In genomic region chr14:70904376-70904775, GRCh38 we compare ENCODE assay signal across 27 cellular contexts. TPM values are rescaled to one million over a fixed set of nuclear protein-coding genes. Genes with fewer than 3 reads are reported as not detected.
A peak's percentile ranks its signal among the peaks of the same experiment; 100 is the strongest.
DNase-seq lines count a peak whose midpoint lies in the region; ATAC-seq, FAIRE-seq and TF ChIP-seq lines count a peak whose summit lies in the region.
"Had no signal": no experiment of that assay in that cellular context is flagged by ENCODE, and none has a peak within 500 bp of the region (broad histone marks: within the 10 kb centered on the region; RNA-seq: fewer than 3 reads in every experiment).

No MANE protein-coding gene starts in this region.

- peaks cover 3% of the 10 kb centered on the region for H3K27me3 Mint-ChIP-seq in neural crest cell (ENCODE audit: low read depth)
- no peaks in the 10 kb centered on the region for H3K27me3 Mint-ChIP-seq in stimulated activated naive B cell treated with anti-CD40 and anti-IgM and Interleukin-4, amounts not matched to agents 10 μg/mL and 1 μg/mL and 100 μg/mL, for 72 hours
- H3K27me3 Mint-ChIP-seq: activated CD4-positive, alpha-beta T cell treated with anti-CD3 and anti-CD28 coated beads for 36 hours; naive thymus-derived CD4-positive, alpha-beta T cell; type B pancreatic cell had no signal

- peak overlapping the region; percentile 2 for H3K4me3 Mint-ChIP-seq in neural crest cell
- no peak overlapping the region for H3K4me3 Mint-ChIP-seq in stimulated activated naive B cell treated with anti-CD40 and anti-IgM and Interleukin-4, amounts not matched to agents 10 μg/mL and 1 μg/mL and 100 μg/mL, for 72 hours
- H3K4me3 Mint-ChIP-seq: activated CD4-positive, alpha-beta T cell treated with anti-CD3 and anti-CD28 coated beads for 36 hours had no signal

- no peak for TF ChIP-seq POLR2A in H54 (IDR thresholded peaks at IDR 0.05; ENCODE audit: low read depth, low read length)

- H3K4me1 ChIP-seq in right cardiac atrium (ENCODE audit: control insufficient read depth, insufficient read depth, low read length) = peaks cover 2% of the 10 kb centered on the region
- H3K4me1 ChIP-seq: colonic mucosa had no signal

- ATAC-seq in right cardiac atrium = no peak
- no peak for ATAC-seq in Right ventricle myocardium superior (ENCODE audit: poor library complexity)
- ATAC-seq in GM18517 (IDR thresholded peaks at IDR 0.05; ENCODE audit: unreplicated experiment) = no peak
- ATAC-seq in stimulated activated naive B cell treated with anti-CD40 and anti-IgM and Interleukin-4, amounts not matched to agents 10 μg/mL and 1 μg/mL and 100 μg/mL, for 72 hours (replicated peaks) = no peak
- ATAC-seq: activated CD4-positive, alpha-beta T cell treated with anti-CD3 and anti-CD28 coated beads for 36 hours; esophagus mucosa; left lung; naive thymus-derived CD4-positive, alpha-beta T cell; pancreas had no signal

- no peaks in the 10 kb centered on the region for H3K27me3 ChIP-seq in right cardiac atrium (ENCODE audit: control insufficient read depth, insufficient read depth)
- H3K27me3 ChIP-seq: colonic mucosa, left lung, pancreas, Peyer's patch, right atrium auricular region had no signal

- H3K36me3 Mint-ChIP-seq in neural crest cell (ENCODE audit: low read depth) = no peaks in the 10 kb centered on the region
- no peaks in the 10 kb centered on the region for H3K36me3 Mint-ChIP-seq in stimulated activated naive B cell treated with anti-CD40 and anti-IgM and Interleukin-4, amounts not matched to agents 10 μg/mL and 1 μg/mL and 100 μg/mL, for 72 hours
- H3K36me3 Mint-ChIP-seq: type B pancreatic cell had no signal

- WGBS in right cardiac atrium = 81% methylated on average over 2 of the region's 2 CpGs

- H3K9me3 Mint-ChIP-seq in neural crest cell = no peaks in the 10 kb centered on the region
- no peaks in the 10 kb centered on the region for H3K9me3 Mint-ChIP-seq in stimulated activated naive B cell treated with anti-CD40 and anti-IgM and Interleukin-4, amounts not matched to agents 10 μg/mL and 1 μg/mL and 100 μg/mL, for 72 hours
- H3K9me3 Mint-ChIP-seq: naive thymus-derived CD4-positive, alpha-beta T cell; type B pancreatic cell had no signal

- H3K9me3 ChIP-seq in right cardiac atrium (ENCODE audit: control insufficient read depth, low read length) = no peaks in the 10 kb centered on the region
- H3K9me3 ChIP-seq: colonic mucosa, left lung, pancreas, Peyer's patch, right atrium auricular region had no signal

- TF ChIP-seq CTCF in neural crest cell (conservative IDR thresholded peaks at IDR 0.05) = no peak

- H3K27ac ChIP-seq in right cardiac atrium (ENCODE audit: low read length) = peak overlapping the region; percentile 23
- H3K27ac ChIP-seq: pancreas had no signal

- no peak for DNase-seq in right cardiac atrium
- DNase-seq in Right ventricle myocardium superior = no peak
- peak; percentile 96 for DNase-seq in NCI-H82 (lab: John Stamatoyannopoulos, UW)
- DNase-seq in neural crest cell (ENCODE audit: low read depth, low spot score) = no peak
- no peak for DNase-seq in H54 (ENCODE audit: insufficient read length, low spot score)
- DNase-seq in stimulated activated naive B cell treated with anti-CD40 and anti-IgM and Interleukin-4, amounts not matched to agents 10 μg/mL and 1 μg/mL and 100 μg/mL, for 72 hours = no peak
- DNase-seq: activated CD4-positive, alpha-beta T cell treated with anti-CD3 and anti-CD28 coated beads for 36 hours; activated CD8-positive, alpha-beta memory T cell treated with anti-CD3 and anti-CD28 coated beads for 24 hours; activated gamma-delta T cell; activated T-cell treated with anti-CD3 and anti-CD28 coated beads, Interleukin-2, amount 50 U/mL, for 1 hour; amniotic stem cell; C1 segment of cervical spinal cord; colonic mucosa; EL; foreskin melanocyte; hippocampal formation; left lung; naive thymus-derived CD4-positive, alpha-beta T cell; NCI-H1105; NCI-H2081 treated with DMSO at 0.1 percent for 48 hours; pancreas; Peyer's patch had no signal

- H3K4me1 Mint-ChIP-seq in neural crest cell = peaks cover 22% of the 10 kb centered on the region
- peaks cover 8 to 17% of the 10 kb centered on the region in 2 donors for H3K4me1 Mint-ChIP-seq in stimulated activated naive B cell treated with anti-CD40 and anti-IgM and Interleukin-4, amounts not matched to agents 10 μg/mL and 1 μg/mL and 100 μg/mL, for 72 hours

- H3K4me3 ChIP-seq in right cardiac atrium (ENCODE audit: low read length) = no peak overlapping the region
- H3K4me3 ChIP-seq: colonic mucosa, left lung, pancreas, Peyer's patch, right atrium auricular region had no signal

- H3K27ac Mint-ChIP-seq in neural crest cell (ENCODE audit: unreplicated experiment) = no peak overlapping the region
- H3K27ac Mint-ChIP-seq in stimulated activated naive B cell treated with anti-CD40 and anti-IgM and Interleukin-4, amounts not matched to agents 10 μg/mL and 1 μg/mL and 100 μg/mL, for 72 hours = no peak overlapping the region
- H3K27ac Mint-ChIP-seq: type B pancreatic cell had no signal

- intact Hi-C loops in right cardiac atrium (cut with DNase I) (loop anchor here in 1 of 4 donors (10.0 kb wide), 1 partner anchor 50 kb away; no protein-coding TSS in a partner anchor), Right ventricle myocardium superior (cut with DNase I) (loop anchor here (10.0 kb wide), 1 partner anchor 80 kb away; no protein-coding TSS in a partner anchor)

- no peak for FAIRE-seq in H54 (lab: Jason Lieb, UNC)
- FAIRE-seq: bronchial epithelial cell, pancreas had no signal

RNA-seq across cellular contexts. Expression of gene PCNX1, which starts 2.9 kb away (rescaled TPM):
- total RNA-seq in right cardiac atrium (10 to 100 TPM; 29.5 to 48.0 (median 36.6) TPM), Right ventricle myocardium superior (43.3 TPM), neural crest cell (50.3 and 50.4 TPM in 2 replicates)
- 7.0 TPM for polyA plus RNA-seq in right cardiac atrium
